Comparison of ENCODE assay signal across 9 cellular contexts in the genomic region with DNA sequence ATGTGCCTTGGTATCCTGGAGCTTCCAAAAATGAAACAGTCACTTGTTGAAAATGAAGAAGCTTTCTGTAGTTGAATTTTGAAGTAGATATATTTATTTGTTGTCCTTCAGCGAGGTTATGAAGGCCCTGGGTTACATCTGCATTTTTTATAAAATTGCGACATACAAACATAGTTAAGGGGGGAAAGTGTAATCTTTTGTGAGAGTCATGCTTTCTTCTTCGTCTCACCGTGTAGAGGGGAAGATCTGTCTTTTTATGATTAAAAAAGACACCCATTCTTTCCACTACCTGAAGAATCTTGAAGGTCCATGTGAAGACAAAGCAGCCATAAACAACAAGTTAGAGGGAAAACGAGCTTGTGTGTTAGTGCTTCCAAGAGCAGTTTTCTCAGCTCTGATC. TPM values are rescaled to one million over a fixed set of nuclear protein-coding genes. Genes with fewer than 3 reads are reported as not detected.
DNase-seq lines count a peak whose midpoint lies in the region; ATAC-seq and TF ChIP-seq lines count a peak whose summit lies in the region.
"Had no signal": no experiment of that assay in that cellular context is flagged by ENCODE, and none has a peak within 500 bp of the region (broad histone marks: within the 10 kb centered on the region; RNA-seq: fewer than 3 reads in every experiment).

No MANE protein-coding gene starts in this region.

- H3K36me3 Mint-ChIP-seq in CD4-positive, alpha-beta T cell (ENCODE audit: low read depth) = no peaks in the 10 kb centered on the region

- intact Hi-C loops in CD4-positive, alpha-beta T cell (cut with DNase I, micrococcal nuclease) = loop anchor here in 1 of 2 experiments (5.0 kb wide), 2 partner anchors 52 to 93 kb away; no protein-coding TSS in a partner anchor
- intact Hi-C loops in esophagus squamous epithelium (cut with DNase I) (no loop called here), prostate gland (cut with DNase I) (no loop called here)

- H3K27me3 Mint-ChIP-seq in CD4-positive, alpha-beta T cell = no peaks in the 10 kb centered on the region
- H3K27me3 Mint-ChIP-seq: IgD-negative memory B cell had no signal

- POLR2A ChIA-PET in CD4-positive, alpha-beta T cell (lab: Charles Lee) = interaction anchor here (0.8 to 1.5 kb wide), 5 partner anchors 11 to 313 kb away, joined by 3 to 6 read pairs (median 3); a partner anchor contains a TSS

- TF ChIP-seq POLR2A in esophagus squamous epithelium (IDR thresholded peaks at IDR 0.05) (no peak), prostate gland (IDR thresholded peaks at IDR 0.05) (no peak)

- peaks cover 72% of the 10 kb centered on the region for H3K4me1 Mint-ChIP-seq in CD4-positive, alpha-beta T cell (ENCODE audit: low read depth)

- in situ Hi-C loops in ACHN (cut with HindIII; ENCODE audit: low pct_ligation_motif_present, low pct_unique_long_range_greater_than_20kb, low sequenced_read_pairs) = no loop called here

- 45 to 50% methylated on average over 5 of the region's 5 CpGs for WGBS in esophagus squamous epithelium, 2 donors
- 47% methylated on average over 5 of the region's 5 CpGs for WGBS in prostate gland

- CTCF ChIA-PET in CD4-positive, alpha-beta T cell (lab: Charles Lee) = interaction anchor here (0.8 to 1.0 kb wide), 2 partner anchors 9 to 13 kb away, joined by 3 to 4 read pairs; no protein-coding TSS in a partner anchor

- no peaks in the 10 kb centered on the region for H3K27me3 ChIP-seq in CD4-positive, alpha-beta T cell (ENCODE audit: control insufficient read depth, insufficient read depth, low read length)
- no peaks in the 10 kb centered on the region for H3K27me3 ChIP-seq in esophagus squamous epithelium
- H3K27me3 ChIP-seq in prostate gland (replicated peaks; ENCODE audit: insufficient read depth) = no peaks in the 10 kb centered on the region

- peak overlapping the region; percentile 78 for H3K27ac Mint-ChIP-seq in CD4-positive, alpha-beta T cell

- H3K9me3 ChIP-seq in CD4-positive, alpha-beta T cell (ENCODE audit: control insufficient read depth, low read length) = no peaks in the 10 kb centered on the region
- H3K9me3 ChIP-seq in esophagus squamous epithelium = no peaks in the 10 kb centered on the region
- H3K9me3 ChIP-seq in prostate gland = no peaks in the 10 kb centered on the region

- H3K4me3 Mint-ChIP-seq in CD4-positive, alpha-beta T cell = peak overlapping the region; percentile 72

- no peaks in the 10 kb centered on the region for H3K9me3 Mint-ChIP-seq in CD4-positive, alpha-beta T cell
- H3K9me3 Mint-ChIP-seq: IgD-negative memory B cell had no signal

- H3K4me1 ChIP-seq in esophagus squamous epithelium = peaks cover 52 to 93% (median 65%) of the 10 kb centered on the region in 3 donors
- peaks cover 26% of the 10 kb centered on the region for H3K4me1 ChIP-seq in prostate gland (replicated peaks)

- no peak for TF ChIP-seq CTCF in CD4-positive, alpha-beta T cell (IDR thresholded peaks at IDR 0.05)
- TF ChIP-seq CTCF in esophagus squamous epithelium (IDR thresholded peaks at IDR 0.05) = no peak
- TF ChIP-seq CTCF in prostate gland (IDR thresholded peaks at IDR 0.05) = no peak

- H3K27ac ChIP-seq in CD4-positive, alpha-beta T cell (ENCODE audit: low read depth, low read length) = no peak overlapping the region
- H3K27ac ChIP-seq in esophagus squamous epithelium (peak overlapping the region; percentile 90 to 96 (median 95)), prostate gland (peak overlapping the region; percentile 88 to 94)

- no peak for ATAC-seq in CD4-positive, alpha-beta T cell (ENCODE audit: poor library complexity)
- no peak for ATAC-seq in GM19324 (IDR thresholded peaks at IDR 0.05; ENCODE audit: low FRiP score, unreplicated experiment)

- H3K4me3 ChIP-seq in esophagus squamous epithelium (no peak overlapping the region), prostate gland (no peak overlapping the region)

- no peaks in the 10 kb centered on the region for H3K36me3 ChIP-seq in esophagus squamous epithelium
- no peaks in the 10 kb centered on the region for H3K36me3 ChIP-seq in prostate gland

- DNase-seq in CD4-positive, alpha-beta T cell = no peak
- DNase-seq in OCI-M1 (lab: John Stamatoyannopoulos, UW) (peak; percentile 74), esophagus squamous epithelium (lab: John Stamatoyannopoulos, UW) (no peak), prostate gland (ENCODE audit: low spot score) (no peak), NCI-H69 (lab: John Stamatoyannopoulos, UW) (no peak), ACHN (no peak), DMS 273 (lab: John Stamatoyannopoulos, UW; ENCODE audit: unreplicated experiment) (no peak)

RNA-seq across cellular contexts. Expression of a gene that starts 37.0 kb away (rescaled TPM):
- 10 to 100 TPM; 56.5 to 60.0 TPM for total RNA-seq in CD4-positive, alpha-beta T cell
- total RNA-seq in esophagus squamous epithelium (10 to 100 TPM; 41.7 to 79.6 (median 57.5) TPM), prostate gland (10 to 100 TPM; 58.4 to 71.0 TPM)
